In genomic region chr1:21491483-21492170, GRCh38 we compare ENCODE assay signal across 1 cellular context.
TF ChIP-seq lines count a peak whose summit lies in the region.

No MANE protein-coding gene starts in this region.

TF ChIP-seq in HEK293, 187 proteins besides CTCF, POLR2A, EP300 and RAD21 (continued from another document and continues in another):
- TF ChIP-seq KLF17 (tag by site-specific recombination; IDR thresholded peaks at IDR 0.05) = no peak
- TF ChIP-seq, protein P1, sequence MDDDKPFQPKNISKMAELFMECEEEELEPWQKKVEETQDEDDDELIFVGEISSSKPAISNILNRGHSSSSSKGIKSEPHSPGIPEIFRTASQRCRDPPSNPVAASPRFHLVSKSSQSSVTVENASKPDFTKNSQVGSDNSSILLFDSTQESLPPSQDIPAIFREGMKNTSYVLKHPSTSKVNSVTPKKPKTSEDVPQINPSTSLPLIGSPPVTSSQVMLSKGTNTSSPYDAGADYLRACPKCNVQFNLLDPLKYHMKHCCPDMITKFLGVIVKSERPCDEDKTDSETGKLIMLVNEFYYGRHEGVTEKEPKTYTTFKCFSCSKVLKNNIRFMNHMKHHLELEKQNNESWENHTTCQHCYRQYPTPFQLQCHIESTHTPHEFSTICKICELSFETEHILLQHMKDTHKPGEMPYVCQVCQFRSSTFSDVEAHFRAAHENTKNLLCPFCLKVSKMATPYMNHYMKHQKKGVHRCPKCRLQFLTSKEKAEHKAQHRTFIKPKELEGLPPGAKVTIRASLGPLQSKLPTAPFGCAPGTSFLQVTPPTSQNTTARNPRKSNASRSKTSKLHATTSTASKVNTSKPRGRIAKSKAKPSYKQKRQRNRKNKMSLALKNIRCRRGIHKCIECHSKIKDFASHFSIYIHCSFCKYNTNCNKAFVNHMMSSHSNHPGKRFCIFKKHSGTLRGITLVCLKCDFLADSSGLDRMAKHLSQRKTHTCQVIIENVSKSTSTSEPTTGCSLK (tag by site-specific recombination; IDR thresholded peaks at IDR 0.05) = no peak
- no peak for TF ChIP-seq ZNF324 (tag by site-specific recombination; IDR thresholded peaks at IDR 0.05)
- TF ChIP-seq, protein P2, sequence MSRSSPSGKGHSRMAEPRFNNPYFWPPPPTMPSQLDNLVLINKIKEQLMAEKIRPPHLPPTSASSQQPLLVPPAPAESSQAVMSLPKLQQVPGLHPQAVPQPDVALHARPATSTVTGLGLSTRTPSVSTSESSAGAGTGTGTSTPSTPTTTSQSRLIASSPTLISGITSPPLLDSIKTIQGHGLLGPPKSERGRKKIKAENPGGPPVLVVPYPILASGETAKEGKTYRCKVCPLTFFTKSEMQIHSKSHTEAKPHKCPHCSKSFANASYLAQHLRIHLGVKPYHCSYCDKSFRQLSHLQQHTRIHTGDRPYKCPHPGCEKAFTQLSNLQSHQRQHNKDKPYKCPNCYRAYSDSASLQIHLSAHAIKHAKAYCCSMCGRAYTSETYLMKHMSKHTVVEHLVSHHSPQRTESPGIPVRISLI (tag by site-specific recombination; IDR thresholded peaks at IDR 0.05) = no peak
- no peak for TF ChIP-seq ZNF610 (tag by site-specific recombination; IDR thresholded peaks at IDR 0.05; ENCODE audit: borderline replicate concordance)
- no peak for TF ChIP-seq ZNF768 (tag by site-specific recombination; IDR thresholded peaks at IDR 0.05)
- TF ChIP-seq ZFP3 (tag by site-specific recombination; IDR thresholded peaks at IDR 0.05; ENCODE audit: low read depth) = no peak
- TF ChIP-seq, protein P3, sequence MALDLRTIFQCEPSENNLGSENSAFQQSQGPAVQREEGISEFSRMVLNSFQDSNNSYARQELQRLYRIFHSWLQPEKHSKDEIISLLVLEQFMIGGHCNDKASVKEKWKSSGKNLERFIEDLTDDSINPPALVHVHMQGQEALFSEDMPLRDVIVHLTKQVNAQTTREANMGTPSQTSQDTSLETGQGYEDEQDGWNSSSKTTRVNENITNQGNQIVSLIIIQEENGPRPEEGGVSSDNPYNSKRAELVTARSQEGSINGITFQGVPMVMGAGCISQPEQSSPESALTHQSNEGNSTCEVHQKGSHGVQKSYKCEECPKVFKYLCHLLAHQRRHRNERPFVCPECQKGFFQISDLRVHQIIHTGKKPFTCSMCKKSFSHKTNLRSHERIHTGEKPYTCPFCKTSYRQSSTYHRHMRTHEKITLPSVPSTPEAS (tag by site-specific recombination; IDR thresholded peaks at IDR 0.05) = no peak
- no peak for TF ChIP-seq ZNF266 (tag by site-specific recombination; IDR thresholded peaks at IDR 0.05; ENCODE audit: low read depth)
- TF ChIP-seq ZFP37 (tag by site-specific recombination; IDR thresholded peaks at IDR 0.05) = no peak
- TF ChIP-seq KLF8 (tag by site-specific recombination; IDR thresholded peaks at IDR 0.05) = no peak
- TF ChIP-seq ZNF404 (tag by site-specific recombination; IDR thresholded peaks at IDR 0.05) = no peak
- TF ChIP-seq MZF1 (tag by site-specific recombination; IDR thresholded peaks at IDR 0.05; ENCODE audit: borderline replicate concordance) = peak; percentile 39; the same call in 1 of the 2 replicates
- TF ChIP-seq ZNF514 (tag by site-specific recombination; IDR thresholded peaks at IDR 0.05) = no peak
- no peak for TF ChIP-seq ZBTB49 (tag by site-specific recombination; IDR thresholded peaks at IDR 0.05; ENCODE audit: low read depth)
- no peak for TF ChIP-seq ZBTB11 (tag by site-specific recombination; conservative IDR thresholded peaks at IDR 0.05; ENCODE audit: low read depth)
- TF ChIP-seq ZNF169 (tag by site-specific recombination; IDR thresholded peaks at IDR 0.05) = no peak
- 0 out of 2 replicates have a peak, but pooled peaks have one; percentile 11 for TF ChIP-seq TRIM28 (IDR thresholded peaks at IDR 0.05; ENCODE audit: borderline replicate concordance, low read length)
- no peak for TF ChIP-seq ZFP41 (tag by site-specific recombination; IDR thresholded peaks at IDR 0.05; ENCODE audit: borderline replicate concordance)
- no peak for TF ChIP-seq KLF10 (tag by site-specific recombination; IDR thresholded peaks at IDR 0.05)
- TF ChIP-seq ZNF214 (tag by site-specific recombination; IDR thresholded peaks at IDR 0.05; ENCODE audit: borderline replicate concordance) = no peak
- TF ChIP-seq ZBTB20 (tag by site-specific recombination; IDR thresholded peaks at IDR 0.05) = no peak
- TF ChIP-seq EGR2 (tag by site-specific recombination; IDR thresholded peaks at IDR 0.05; ENCODE audit: low read depth) = no peak
- no peak for TF ChIP-seq ZNF76 (tag by site-specific recombination; IDR thresholded peaks at IDR 0.05; ENCODE audit: borderline replicate concordance, low read depth)
- no peak for TF ChIP-seq ZNF433 (tag by site-specific recombination; IDR thresholded peaks at IDR 0.05; ENCODE audit: low read depth)
- no peak for TF ChIP-seq ZNF48 (tag by site-specific recombination; IDR thresholded peaks at IDR 0.05)
- TF ChIP-seq, protein P4, sequence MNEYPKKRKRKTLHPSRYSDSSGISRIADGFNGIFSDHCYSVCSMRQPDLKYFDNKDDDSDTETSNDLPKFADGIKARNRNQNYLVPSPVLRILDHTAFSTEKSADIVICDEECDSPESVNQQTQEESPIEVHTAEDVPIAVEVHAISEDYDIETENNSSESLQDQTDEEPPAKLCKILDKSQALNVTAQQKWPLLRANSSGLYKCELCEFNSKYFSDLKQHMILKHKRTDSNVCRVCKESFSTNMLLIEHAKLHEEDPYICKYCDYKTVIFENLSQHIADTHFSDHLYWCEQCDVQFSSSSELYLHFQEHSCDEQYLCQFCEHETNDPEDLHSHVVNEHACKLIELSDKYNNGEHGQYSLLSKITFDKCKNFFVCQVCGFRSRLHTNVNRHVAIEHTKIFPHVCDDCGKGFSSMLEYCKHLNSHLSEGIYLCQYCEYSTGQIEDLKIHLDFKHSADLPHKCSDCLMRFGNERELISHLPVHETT (tag by site-specific recombination; IDR thresholded peaks at IDR 0.05) = no peak
- TF ChIP-seq ZNF501 (tag by site-specific recombination; IDR thresholded peaks at IDR 0.05) = 0 out of 2 replicates have a peak, but pooled peaks have one; percentile 36
- TF ChIP-seq ZEB2 (tag by site-specific recombination; IDR thresholded peaks at IDR 0.05) = no peak
- TF ChIP-seq PRDM1 (tag by site-specific recombination; IDR thresholded peaks at IDR 0.05) = no peak
- TF ChIP-seq ZNF747 (tag by site-specific recombination; IDR thresholded peaks at IDR 0.05) = no peak
- TF ChIP-seq KLF7 (tag by site-specific recombination; IDR thresholded peaks at IDR 0.05; ENCODE audit: borderline replicate concordance) = no peak
- TF ChIP-seq, protein P5, sequence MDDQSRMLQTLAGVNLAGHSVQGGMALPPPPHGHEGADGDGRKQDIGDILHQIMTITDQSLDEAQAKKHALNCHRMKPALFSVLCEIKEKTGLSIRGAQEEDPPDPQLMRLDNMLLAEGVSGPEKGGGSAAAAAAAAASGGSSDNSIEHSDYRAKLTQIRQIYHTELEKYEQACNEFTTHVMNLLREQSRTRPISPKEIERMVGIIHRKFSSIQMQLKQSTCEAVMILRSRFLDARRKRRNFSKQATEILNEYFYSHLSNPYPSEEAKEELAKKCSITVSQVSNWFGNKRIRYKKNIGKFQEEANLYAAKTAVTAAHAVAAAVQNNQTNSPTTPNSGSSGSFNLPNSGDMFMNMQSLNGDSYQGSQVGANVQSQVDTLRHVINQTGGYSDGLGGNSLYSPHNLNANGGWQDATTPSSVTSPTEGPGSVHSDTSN (CRISPR knock-in tag; IDR thresholded peaks at IDR 0.05) = no peak
- TF ChIP-seq ZNF561 (tag by site-specific recombination; IDR thresholded peaks at IDR 0.05; ENCODE audit: borderline replicate concordance) = peak; percentile 51; the same call in 1 of the 2 replicates
- TF ChIP-seq, protein P6, sequence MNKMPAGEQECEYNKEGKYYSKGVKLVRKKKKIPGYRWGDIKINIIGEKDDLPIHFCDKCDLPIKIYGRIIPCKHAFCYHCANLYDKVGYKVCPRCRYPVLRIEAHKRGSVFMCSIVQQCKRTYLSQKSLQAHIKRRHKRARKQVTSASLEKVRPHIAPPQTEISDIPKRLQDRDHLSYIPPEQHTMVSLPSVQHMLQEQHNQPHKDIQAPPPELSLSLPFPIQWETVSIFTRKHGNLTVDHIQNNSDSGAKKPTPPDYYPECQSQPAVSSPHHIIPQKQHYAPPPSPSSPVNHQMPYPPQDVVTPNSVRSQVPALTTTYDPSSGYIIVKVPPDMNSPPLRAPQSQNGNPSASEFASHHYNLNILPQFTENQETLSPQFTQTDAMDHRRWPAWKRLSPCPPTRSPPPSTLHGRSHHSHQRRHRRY (tag by site-specific recombination; IDR thresholded peaks at IDR 0.05) = no peak
- TF ChIP-seq, protein P7, sequence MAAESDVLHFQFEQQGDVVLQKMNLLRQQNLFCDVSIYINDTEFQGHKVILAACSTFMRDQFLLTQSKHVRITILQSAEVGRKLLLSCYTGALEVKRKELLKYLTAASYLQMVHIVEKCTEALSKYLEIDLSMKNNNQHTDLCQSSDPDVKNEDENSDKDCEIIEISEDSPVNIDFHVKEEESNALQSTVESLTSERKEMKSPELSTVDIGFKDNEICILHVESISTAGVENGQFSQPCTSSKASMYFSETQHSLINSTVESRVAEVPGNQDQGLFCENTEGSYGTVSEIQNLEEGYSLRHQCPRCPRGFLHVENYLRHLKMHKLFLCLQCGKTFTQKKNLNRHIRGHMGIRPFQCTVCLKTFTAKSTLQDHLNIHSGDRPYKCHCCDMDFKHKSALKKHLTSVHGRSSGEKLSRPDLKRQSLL (tag by site-specific recombination; IDR thresholded peaks at IDR 0.05) = no peak
- TF ChIP-seq, protein P8, sequence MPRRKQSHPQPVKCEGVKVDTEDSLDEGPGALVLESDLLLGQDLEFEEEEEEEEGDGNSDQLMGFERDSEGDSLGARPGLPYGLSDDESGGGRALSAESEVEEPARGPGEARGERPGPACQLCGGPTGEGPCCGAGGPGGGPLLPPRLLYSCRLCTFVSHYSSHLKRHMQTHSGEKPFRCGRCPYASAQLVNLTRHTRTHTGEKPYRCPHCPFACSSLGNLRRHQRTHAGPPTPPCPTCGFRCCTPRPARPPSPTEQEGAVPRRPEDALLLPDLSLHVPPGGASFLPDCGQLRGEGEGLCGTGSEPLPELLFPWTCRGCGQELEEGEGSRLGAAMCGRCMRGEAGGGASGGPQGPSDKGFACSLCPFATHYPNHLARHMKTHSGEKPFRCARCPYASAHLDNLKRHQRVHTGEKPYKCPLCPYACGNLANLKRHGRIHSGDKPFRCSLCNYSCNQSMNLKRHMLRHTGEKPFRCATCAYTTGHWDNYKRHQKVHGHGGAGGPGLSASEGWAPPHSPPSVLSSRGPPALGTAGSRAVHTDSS (tag by site-specific recombination; IDR thresholded peaks at IDR 0.05) = no peak
- no peak for TF ChIP-seq ZNF175 (tag by site-specific recombination; IDR thresholded peaks at IDR 0.05)
- TF ChIP-seq ZBTB17 (tag by site-specific recombination; IDR thresholded peaks at IDR 0.05) = no peak
- TF ChIP-seq ZNF112 (tag by site-specific recombination; IDR thresholded peaks at IDR 0.05) = no peak
- TF ChIP-seq KLF16 (tag by site-specific recombination; IDR thresholded peaks at IDR 0.05) = no peak
- TF ChIP-seq ZSCAN23 (tag by site-specific recombination; IDR thresholded peaks at IDR 0.05) = no peak
- TF ChIP-seq ZNF391 (tag by site-specific recombination; IDR thresholded peaks at IDR 0.05; ENCODE audit: borderline replicate concordance, low read depth) = no peak
- TF ChIP-seq ZFP69B (tag by site-specific recombination; IDR thresholded peaks at IDR 0.05) = no peak
